Comparison of ENCODE assay signal across 8 cellular contexts in the genomic region with DNA sequence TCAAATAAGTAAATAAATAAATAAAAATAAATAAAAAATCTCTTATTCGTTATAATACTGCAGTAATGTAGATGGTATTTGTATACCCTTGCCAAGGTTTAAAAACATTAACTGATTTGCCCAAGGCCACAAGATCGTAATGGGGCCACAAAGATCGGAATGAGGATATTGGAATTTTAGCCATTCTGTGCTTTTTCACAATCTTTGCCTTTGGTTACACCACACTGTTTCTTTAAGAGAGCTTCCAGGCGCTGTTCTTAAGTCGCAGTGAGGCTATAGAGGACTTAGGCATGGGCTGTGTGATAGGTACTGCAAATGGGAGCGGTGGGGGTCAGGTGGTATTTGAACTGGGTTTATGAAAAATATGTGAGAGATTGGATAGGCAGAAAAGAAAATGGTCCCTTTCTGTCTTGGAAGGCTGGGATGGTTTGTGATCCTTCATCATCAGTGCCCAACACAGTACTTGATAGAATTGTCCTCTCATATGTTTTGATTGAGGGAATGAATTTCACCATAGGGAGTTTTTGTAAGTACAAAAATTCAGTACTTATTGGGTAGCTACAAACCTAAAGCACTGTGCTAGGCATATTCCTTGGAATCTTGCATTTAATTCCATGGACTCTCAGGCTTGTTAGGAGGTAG. TPM values are rescaled to one million over a fixed set of nuclear protein-coding genes. Genes with fewer than 3 reads are reported as not detected.
DNase-seq lines count a peak whose midpoint lies in the region; FAIRE-seq and TF ChIP-seq lines count a peak whose summit lies in the region.

No MANE protein-coding gene starts in this region.

- peak overlapping the region; percentile 88 for H3K4me3 ChIP-seq in AG04450 (ENCODE audit: low read depth, low read length)
- peak overlapping the region; percentile 90 for H3K4me3 ChIP-seq in HL-60 (replicated peaks; ENCODE audit: insufficient read depth, low read length)
- H3K4me3 ChIP-seq in bronchial epithelial cell (ENCODE audit: low read depth, low read length), result peak overlapping the region; percentile 75
- H3K4me3 ChIP-seq in mononuclear cell (ENCODE audit: low read length), result peak overlapping the region; percentile 57

- H3K36me3 ChIP-seq in bronchial epithelial cell (ENCODE audit: control insufficient read depth, insufficient read depth, low read length), result peaks cover 4% of the 10 kb centered on the region

- H3K27ac ChIP-seq in AG04450 (ENCODE audit: low read depth, low read length), result no peak overlapping the region
- H3K27ac ChIP-seq in HL-60 (replicated peaks), result peak overlapping the region; percentile 70

- TF ChIP-seq CTCF in AG04450 (IDR thresholded peaks at IDR 0.05; ENCODE audit: low read depth, low read length) (no peak), HL-60 (IDR thresholded peaks at IDR 0.05; ENCODE audit: insufficient read depth, low read length) (no peak), bronchial epithelial cell (IDR thresholded peaks at IDR 0.05; ENCODE audit: insufficient read depth, low read length, severe bottlenecking) (no peak)

- CTCF ChIA-PET in AG04450 (lab: Charles Lee), result no interaction called here

- peaks cover 59% of the 10 kb centered on the region for H3K4me1 ChIP-seq in mononuclear cell (ENCODE audit: insufficient read depth, low read length)

- POLR2A ChIA-PET in AG04450 (lab: Yijun Ruan, JAX), result no interaction called here

- FAIRE-seq in bronchial epithelial cell (lab: Jason Lieb, UNC), result no peak

- DNase-seq in AG04450 (ENCODE audit: low read depth, low spot score) (no peak), HL-60 (ENCODE audit: low read depth in 1 of 2, low spot score in 1 of 2) (no peak), bronchial epithelial cell (ENCODE audit: low read depth) (no peak), NK-92 (lab: John Stamatoyannopoulos, UW; ENCODE audit: unreplicated experiment) (no peak), UCSD-AML1 (lab: John Stamatoyannopoulos, UW; ENCODE audit: unreplicated experiment) (no peak), GOT3 (lab: John Stamatoyannopoulos, UW) (no peak)
- no peak for DNase-seq in activated CD8-positive, alpha-beta memory T cell treated with anti-CD3 and anti-CD28 coated beads, Interleukin-2, amount 50 U/mL, for 48 hours

- H3K9me3 ChIP-seq in AG04450 (ENCODE audit: control insufficient read depth, insufficient read depth, low read length) (no peaks in the 10 kb centered on the region), mononuclear cell (ENCODE audit: low read depth, low read length) (no peaks in the 10 kb centered on the region)

- no peaks in the 10 kb centered on the region for H3K27me3 ChIP-seq in AG04450 (ENCODE audit: control insufficient read depth, insufficient read depth, low read length)
- H3K27me3 ChIP-seq in HL-60 (ENCODE audit: insufficient read depth, poor library complexity, severe bottlenecking), result no peaks in the 10 kb centered on the region
- H3K27me3 ChIP-seq in bronchial epithelial cell (ENCODE audit: control insufficient read depth, insufficient read depth, low read length), result no peaks in the 10 kb centered on the region
- no peaks in the 10 kb centered on the region for H3K27me3 ChIP-seq in mononuclear cell (ENCODE audit: insufficient read depth, low read length)

RNA-seq across cellular contexts. Expression of gene NUS1, which starts 1.4 kb away (rescaled TPM):
- polyA plus RNA-seq in AG04450 (2011; rRNA removed), result 23.3 and 26.1 TPM in 2 replicates
- 9.7 and 17.1 TPM in 2 replicates for polyA minus RNA-seq in AG04450 (2011; rRNA and poly(A)+ RNA removed)
- total RNA-seq in bronchial epithelial cell (29.5 and 31.5 TPM in 2 replicates), mononuclear cell (20.1 TPM)
